Comparison of ENCODE assay signal across 10 cellular contexts in genomic region chr3:46628980-46629379, GRCh38. TPM values are rescaled to one million over a fixed set of nuclear protein-coding genes. Genes with fewer than 3 reads are reported as not detected.
A peak's percentile ranks its signal among the peaks of the same experiment; 100 is the strongest.
DNase-seq lines count a peak whose midpoint lies in the region; ATAC-seq and TF ChIP-seq lines count a peak whose summit lies in the region.
"Had no signal": no experiment of that assay in that cellular context is flagged by ENCODE, and none has a peak within 500 bp of the region (broad histone marks: within the 10 kb centered on the region; RNA-seq: fewer than 3 reads in every experiment).

No MANE protein-coding gene starts in this region.

- H3K4me1 ChIP-seq in muscle layer of duodenum (ENCODE audit: control insufficient read depth in 1 of 2, insufficient read depth in 2 of 2, low read length in 2 of 2) = peaks cover 9 to 12% of the 10 kb centered on the region in 2 donors
- peaks cover 13% of the 10 kb centered on the region for H3K4me1 ChIP-seq in upper lobe of right lung

- H3K27me3 ChIP-seq in muscle layer of duodenum (ENCODE audit: low read depth, low read length) (peaks cover 3% of the 10 kb centered on the region), upper lobe of right lung (no peaks in the 10 kb centered on the region), brain microvascular endothelial cell (replicated peaks) (no peaks in the 10 kb centered on the region)

- no peak for ATAC-seq in activated naive CD8-positive, alpha-beta T cell treated with anti-CD3 and anti-CD28 coated beads, Interleukin-2, amount 10 ng/mL, durations not matched to agents 7 days and 5 days (ENCODE audit: low read depth)
- ATAC-seq in esophagus mucosa = peak; percentile 22
- ATAC-seq in upper lobe of right lung = no peak
- ATAC-seq in GM21786 (IDR thresholded peaks at IDR 0.05; ENCODE audit: unreplicated experiment) = no peak

- intact Hi-C loops in upper lobe of right lung (cut with DNase I) = loop anchor here (10.0 kb wide), 1 partner anchor 134 kb away; the partner anchor contains the start of gene RTP3

- H3K9me3 Mint-ChIP-seq in activated naive CD8-positive, alpha-beta T cell treated with anti-CD3 and anti-CD28 coated beads, Interleukin-2, amount 10 ng/mL, durations not matched to agents 7 days and 5 days = no peaks in the 10 kb centered on the region
- H3K9me3 Mint-ChIP-seq in activated naive CD8-positive, alpha-beta T cell treated with anti-CD3 and anti-CD28 coated beads for 36 hours = no peaks in the 10 kb centered on the region

- no peak for DNase-seq in activated naive CD8-positive, alpha-beta T cell treated with anti-CD3 and anti-CD28 coated beads, Interleukin-2, amount 10 ng/mL, durations not matched to agents 7 days and 5 days
- no peak for DNase-seq in activated naive CD8-positive, alpha-beta T cell treated with anti-CD3 and anti-CD28 coated beads for 36 hours
- DNase-seq in upper lobe of right lung = no peak
- no peak for DNase-seq in activated CD8-positive, alpha-beta memory T cell treated with anti-CD3 and anti-CD28 coated beads, Interleukin-2, amount 50 U/mL, for 48 hours
- DNase-seq in brain microvascular endothelial cell = no peak

- H3K4me3 ChIP-seq in muscle layer of duodenum (ENCODE audit: low read depth in 1 of 2, low read length in 2 of 2) = peak overlapping the region in 1 of 2 donors; percentile 56
- no peak overlapping the region for H3K4me3 ChIP-seq in upper lobe of right lung
- no peak overlapping the region for H3K4me3 ChIP-seq in brain microvascular endothelial cell (ENCODE audit: low read depth, low read length)

- H3K9me3 ChIP-seq in muscle layer of duodenum (ENCODE audit: control insufficient read depth in 1 of 2, low read length in 2 of 2) (no peaks in the 10 kb centered on the region), upper lobe of right lung (no peaks in the 10 kb centered on the region)

- H3K27me3 Mint-ChIP-seq in activated naive CD8-positive, alpha-beta T cell treated with anti-CD3 and anti-CD28 coated beads, Interleukin-2, amount 10 ng/mL, durations not matched to agents 7 days and 5 days = peaks cover 9% of the 10 kb centered on the region
- no peaks in the 10 kb centered on the region for H3K27me3 Mint-ChIP-seq in activated naive CD8-positive, alpha-beta T cell treated with anti-CD3 and anti-CD28 coated beads for 36 hours

- TF ChIP-seq CTCF in upper lobe of right lung (IDR thresholded peaks at IDR 0.05) (no peak), brain microvascular endothelial cell (IDR thresholded peaks at IDR 0.05; ENCODE audit: low read depth, low read length, missing control alignments) (no peak)

- in situ Hi-C loops in brain microvascular endothelial cell (cut with HindIII; ENCODE audit: low pct_ligation_motif_present, low sequenced_read_pairs) = loop anchor here (25.0 kb wide), 1 partner anchor 142 kb away; the partner anchor contains the start of gene RTP3

- H3K4me1 Mint-ChIP-seq in activated naive CD8-positive, alpha-beta T cell treated with anti-CD3 and anti-CD28 coated beads, Interleukin-2, amount 10 ng/mL, durations not matched to agents 7 days and 5 days = peaks cover 10% of the 10 kb centered on the region
- peaks cover 12% of the 10 kb centered on the region for H3K4me1 Mint-ChIP-seq in activated naive CD8-positive, alpha-beta T cell treated with anti-CD3 and anti-CD28 coated beads for 36 hours

- peak overlapping the region; percentile 74 for H3K27ac ChIP-seq in muscle layer of duodenum (ENCODE audit: low read length)
- H3K27ac ChIP-seq in upper lobe of right lung = peak overlapping the region; percentile 69
- H3K27ac ChIP-seq in brain microvascular endothelial cell = no peak overlapping the region

- peak overlapping the region; percentile 64 for H3K4me3 Mint-ChIP-seq in activated naive CD8-positive, alpha-beta T cell treated with anti-CD3 and anti-CD28 coated beads, Interleukin-2, amount 10 ng/mL, durations not matched to agents 7 days and 5 days
- H3K4me3 Mint-ChIP-seq in activated naive CD8-positive, alpha-beta T cell treated with anti-CD3 and anti-CD28 coated beads for 36 hours = no peak overlapping the region

- H3K36me3 Mint-ChIP-seq in activated naive CD8-positive, alpha-beta T cell treated with anti-CD3 and anti-CD28 coated beads, Interleukin-2, amount 10 ng/mL, durations not matched to agents 7 days and 5 days = no peaks in the 10 kb centered on the region
- no peaks in the 10 kb centered on the region for H3K36me3 Mint-ChIP-seq in activated naive CD8-positive, alpha-beta T cell treated with anti-CD3 and anti-CD28 coated beads for 36 hours

- H3K36me3 ChIP-seq in muscle layer of duodenum (ENCODE audit: control insufficient read depth in 1 of 2, insufficient read depth in 2 of 2, low read length in 2 of 2) = no peaks in the 10 kb centered on the region
- H3K36me3 ChIP-seq in upper lobe of right lung = no peaks in the 10 kb centered on the region
- H3K36me3 ChIP-seq in brain microvascular endothelial cell (replicated peaks) = no peaks in the 10 kb centered on the region

- POLR2A ChIA-PET in activated naive CD8-positive, alpha-beta T cell treated with anti-CD3 and anti-CD28 coated beads, Interleukin-2, amount 10 ng/mL, durations not matched to agents 7 days and 5 days (lab: Charles Lee) = interaction anchor here (0.6 to 2.2 kb wide), 2 partner anchors 140 to 327 kb away, joined by 5 to 12 read pairs; no protein-coding TSS in a partner anchor

- no peak overlapping the region for H3K27ac Mint-ChIP-seq in activated naive CD8-positive, alpha-beta T cell treated with anti-CD3 and anti-CD28 coated beads, Interleukin-2, amount 10 ng/mL, durations not matched to agents 7 days and 5 days
- no peak overlapping the region for H3K27ac Mint-ChIP-seq in activated naive CD8-positive, alpha-beta T cell treated with anti-CD3 and anti-CD28 coated beads for 36 hours

RNA-seq across cellular contexts. Expression of gene FAM240A, which starts 16.7 kb away (rescaled TPM):
- not detected for total RNA-seq in activated naive CD8-positive, alpha-beta T cell treated with anti-CD3 and anti-CD28 coated beads, Interleukin-2, amount 10 ng/mL, durations not matched to agents 7 days and 5 days
- not detected for total RNA-seq in activated naive CD8-positive, alpha-beta T cell treated with anti-CD3 and anti-CD28 coated beads for 36 hours
- total RNA-seq in esophagus mucosa = not detected
- not detected for total RNA-seq in upper lobe of right lung
- total RNA-seq: cerebellum; T-helper 2 cell treated with Interferon-gamma antibody and Interleukin-4, amounts not matched to agents 100 ng/mL and 5 ng/mL, for 36 hours had no signal
